Comparison of ENCODE assay signal across 1 cellular context in genomic region chr18:46398005-46398404, GRCh38.
TF ChIP-seq lines count a peak whose summit lies in the region.

No MANE protein-coding gene starts in this region.

TF ChIP-seq in IMR-90, 13 proteins besides CTCF, POLR2A, EP300 and RAD21 (continued from another document):
- no peak for TF ChIP-seq SMC3 (IDR thresholded peaks at IDR 0.05; ENCODE audit: low read depth, low read length)
TF ChIP-seq in IMR-90: peak in this region for 0.
